In genomic region chr6:56509031-56509430, GRCh38 we compare ENCODE assay signal across 14 cellular contexts.
"Had no signal": no experiment of that assay in that cellular context is flagged by ENCODE, and none has a peak within 500 bp of the region (broad histone marks: within the 10 kb centered on the region; RNA-seq: fewer than 3 reads in every experiment).

No MANE protein-coding gene starts in this region.

- DNase-seq: activated CD4-positive, alpha-beta T cell treated with anti-CD3 and anti-CD28 coated beads for 1 hour; activated gamma-delta T cell; endodermal cell; head of caudate nucleus; mesendoderm; naive thymus-derived CD8-positive, alpha-beta T cell; ovary; stimulated activated naive CD8-positive, alpha-beta T cell treated with anti-CD3 and anti-CD28 coated beads, Interleukin-15, Interleukin-2, amounts not matched to agents 100 U/mL and 50 U/mL, for 24 hours; substantia nigra; T-helper 17 cell; upper lobe of right lung had no signal

- H3K36me3 ChIP-seq: ovary had no signal

- H3K4me1 ChIP-seq: upper lobe of right lung had no signal

- ATAC-seq: naive thymus-derived CD8-positive, alpha-beta T cell; stimulated activated naive CD8-positive, alpha-beta T cell treated with anti-CD3 and anti-CD28 coated beads, Interleukin-15, Interleukin-2, amounts not matched to agents 100 U/mL and 50 U/mL, for 24 hours; T-helper 17 cell; upper lobe of right lung had no signal

- H3K4me3 ChIP-seq: cardiac muscle cell, ovary, SJSA1, upper lobe of right lung had no signal

- H3K27me3 ChIP-seq: cardiac muscle cell, ovary, SJSA1, upper lobe of right lung had no signal

- H3K27ac ChIP-seq: cardiac muscle cell, SJSA1, VCaP had no signal

- H3K9me3 ChIP-seq: ovary, SJSA1, upper lobe of right lung had no signal
